16 cellular contexts compared by ENCODE assay signal in genomic region chr6:34718867-34719441, GRCh38. TPM values are rescaled to one million over a fixed set of nuclear protein-coding genes. Genes with fewer than 3 reads are reported as not detected.
DNase-seq lines count a peak whose midpoint lies in the region; ATAC-seq lines count a peak whose summit lies in the region.
"Had no signal": no experiment of that assay in that cellular context is flagged by ENCODE, and none has a peak within 500 bp of the region (broad histone marks: within the 10 kb centered on the region; RNA-seq: fewer than 3 reads in every experiment).

No MANE protein-coding gene starts in this region.

- DNase-seq in amniotic epithelial cell (ENCODE audit: low read depth) (peak; percentile 71), SHP77 (lab: John Stamatoyannopoulos, UW) (no peak), HUDEP-2 (lab: John Stamatoyannopoulos, UW; ENCODE audit: unreplicated experiment in 76 of 76) (no peak)
- DNase-seq: activated CD4-positive, alpha-beta T cell treated with anti-CD3 and anti-CD28 coated beads, Interleukin-2, amount 10 ng/mL, durations not matched to agents 24 days and 14 days; BE2C; gastrocnemius medialis; MV-4-11; NCI-H187; NK-92 treated with Interleukin-12 subunit alpha and Interleukin-12 subunit beta, amount 100 ng/mL, for 24 hours; right cardiac atrium; stimulated activated naive B cell treated with anti-CD40 and anti-IgM and Interleukin-4, amounts not matched to agents 10 μg/mL and 1 μg/mL and 100 μg/mL, for 72 hours had no signal

- H3K27me3 ChIP-seq in HUES64 (ENCODE audit: insufficient read depth, low read length) (no peaks in the 10 kb centered on the region), iPS-20b (ENCODE audit: insufficient read depth, low read length) (no peaks in the 10 kb centered on the region)
- H3K27me3 ChIP-seq: BE2C, gastrocnemius medialis had no signal

- H3K27ac ChIP-seq in HUES64 (ENCODE audit: low read depth, low read length) (peak overlapping the region; percentile 79; the same call in 1 of the 2 replicates), iPS-20b (ENCODE audit: low read length) (no peak overlapping the region)
- H3K27ac ChIP-seq: gastrocnemius medialis had no signal

- H3K9ac ChIP-seq in HUES64 (ENCODE audit: low read depth, low read length) (peak overlapping the region; percentile 22; the same call in 1 of the 2 replicates), iPS-20b (ENCODE audit: low read depth, low read length) (peak overlapping the region; percentile 72; the same call in 1 of the 2 replicates)

- H3K36me3 ChIP-seq in HUES64 (ENCODE audit: insufficient read depth, low read length): no peaks in the 10 kb centered on the region
- no peaks in the 10 kb centered on the region for H3K36me3 ChIP-seq in iPS-20b (ENCODE audit: insufficient read depth, low read depth, low read length)
- H3K36me3 ChIP-seq: BE2C, gastrocnemius medialis had no signal

- H3K9me3 ChIP-seq in HUES64 (ENCODE audit: insufficient read depth, low read depth, low read length): no peaks in the 10 kb centered on the region
- no peaks in the 10 kb centered on the region for H3K9me3 ChIP-seq in iPS-20b (ENCODE audit: insufficient read depth, low read depth, low read length)
- H3K9me3 ChIP-seq: BE2C, gastrocnemius medialis had no signal

- 0 out of 2 replicates have a peak overlapping the region, but pooled peaks have one; percentile 3 for H3K4me3 ChIP-seq in HUES64 (ENCODE audit: low read length)
- peak overlapping the region; percentile 33 for H3K4me3 ChIP-seq in iPS-20b (ENCODE audit: low read length)
- H3K4me3 ChIP-seq: gastrocnemius medialis had no signal

- ATAC-seq in GM18907 (IDR thresholded peaks at IDR 0.05; ENCODE audit: unreplicated experiment) (no peak), HG03442 (IDR thresholded peaks at IDR 0.05; ENCODE audit: unreplicated experiment) (no peak)
- ATAC-seq: gastrocnemius medialis; left lobe of liver; right cardiac atrium; stimulated activated naive B cell treated with anti-CD40 and anti-IgM and Interleukin-4, amounts not matched to agents 10 μg/mL and 1 μg/mL and 100 μg/mL, for 72 hours had no signal

- WGBS in HUES64: 76% methylated on average over 4 of the region's 4 CpGs

- H3K4me1 ChIP-seq in HUES64 (ENCODE audit: insufficient read depth, low read length): peaks cover 13% of the 10 kb centered on the region
- H3K4me1 ChIP-seq in iPS-20b (ENCODE audit: insufficient read depth, low read length): peaks cover 12% of the 10 kb centered on the region
- H3K4me1 ChIP-seq: BE2C, gastrocnemius medialis had no signal

RNA-seq across cellular contexts. Expression of gene ILRUN, which starts 22.4 kb away (rescaled TPM):
- 41.1 TPM for polyA plus RNA-seq in HUES64 (2013, experiment 1 of 2)
- 43.5 TPM for polyA plus RNA-seq in HUES64 (2013, experiment 2 of 2)

RNA-seq across cellular contexts. Expression of gene SNRPC, which starts 38.4 kb away (rescaled TPM):
- polyA plus RNA-seq in HUES64 (2013, experiment 1 of 2): 276 TPM
- 272 TPM for polyA plus RNA-seq in HUES64 (2013, experiment 2 of 2)
